Comparison of ENCODE assay signal across 10 cellular contexts in genomic region chr16:86343111-86343642, GRCh38.
DNase-seq lines count a peak whose midpoint lies in the region; ATAC-seq and TF ChIP-seq lines count a peak whose summit lies in the region.
"Had no signal": no experiment of that assay in that cellular context is flagged by ENCODE, and none has a peak within 500 bp of the region (broad histone marks: within the 10 kb centered on the region; RNA-seq: fewer than 3 reads in every experiment).

No MANE protein-coding gene starts in this region.

- H3K36me3 ChIP-seq in SJCRH30 (no peaks in the 10 kb centered on the region), esophagus muscularis mucosa (no peaks in the 10 kb centered on the region)

- DNase-seq in SJCRH30 (peak; percentile 31 to 42), esophagus muscularis mucosa (ENCODE audit: extremely low spot score) (peak; percentile 95), mesothelial cell of epicardium (ENCODE audit: low spot score in 2 of 2, unreplicated experiment in 2 of 2) (no peak), type B pancreatic cell (ENCODE audit: extremely low spot score, unreplicated experiment) (no peak), GOT3 (lab: John Stamatoyannopoulos, UW) (no peak), NCI-H1417 (lab: John Stamatoyannopoulos, UW) (no peak)
- DNase-seq: activated effector memory CD4-positive, alpha-beta T cell treated with anti-CD3 and anti-CD28 coated beads, Interleukin-2, amount 50 U/mL, for 16 hours; Karpas-422 had no signal

- H3K4me1 ChIP-seq in SJCRH30 (peaks cover 22% of the 10 kb centered on the region), esophagus muscularis mucosa (peaks cover 14 to 50% (median 46%) of the 10 kb centered on the region in 4 donors)

- H3K27me3 ChIP-seq in SJCRH30 (no peaks in the 10 kb centered on the region), esophagus muscularis mucosa (no peaks in the 10 kb centered on the region)

- ATAC-seq in GM21447 (IDR thresholded peaks at IDR 0.05; ENCODE audit: unreplicated experiment), result no peak

- H3K27ac Mint-ChIP-seq in mesothelial cell of epicardium, result peak overlapping the region; percentile 85
- H3K27ac Mint-ChIP-seq in type B pancreatic cell, result no peak overlapping the region

- H3K4me3 ChIP-seq in SJCRH30, result peak overlapping the region; percentile 43
- H3K4me3 ChIP-seq in esophagus muscularis mucosa, result peak overlapping the region; percentile 26 to 48 (median 36)

- peak; percentile 98 for TF ChIP-seq EP300 in esophagus muscularis mucosa (IDR thresholded peaks at IDR 0.05)

- 22% methylated on average over 23 of the region's 24 CpGs for WGBS in esophagus muscularis mucosa

- H3K27me3 Mint-ChIP-seq in mesothelial cell of epicardium (ENCODE audit: low read depth) (peaks cover 67% of the 10 kb centered on the region), type B pancreatic cell (peaks cover 94% of the 10 kb centered on the region)

- H3K9me3 Mint-ChIP-seq in mesothelial cell of epicardium (no peaks in the 10 kb centered on the region), type B pancreatic cell (no peaks in the 10 kb centered on the region)
- H3K9me3 Mint-ChIP-seq: neural crest cell had no signal

- H3K4me3 Mint-ChIP-seq in mesothelial cell of epicardium (peak overlapping the region; percentile 53), type B pancreatic cell (peak overlapping the region; percentile 72)
- H3K4me3 Mint-ChIP-seq: neural crest cell had no signal

- no peak for TF ChIP-seq POLR2A in esophagus muscularis mucosa (IDR thresholded peaks at IDR 0.05; ENCODE audit: low read depth)

- H3K36me3 Mint-ChIP-seq in mesothelial cell of epicardium (no peaks in the 10 kb centered on the region), type B pancreatic cell (no peaks in the 10 kb centered on the region)

- H3K9me3 ChIP-seq in SJCRH30 (replicated peaks), result no peaks in the 10 kb centered on the region
- no peaks in the 10 kb centered on the region for H3K9me3 ChIP-seq in esophagus muscularis mucosa

- H3K4me1 Mint-ChIP-seq in mesothelial cell of epicardium (peaks cover 26% of the 10 kb centered on the region), type B pancreatic cell (ENCODE audit: unreplicated experiment) (peaks cover 28% of the 10 kb centered on the region)

- intact Hi-C loops in esophagus muscularis mucosa (cut with DNase I), result loop anchor here (5.0 kb wide), 2 partner anchors 36 to 114 kb away; no protein-coding TSS in a partner anchor

- TF ChIP-seq CTCF in esophagus muscularis mucosa (IDR thresholded peaks at IDR 0.05), result no peak
- TF ChIP-seq CTCF in mesothelial cell of epicardium (IDR thresholded peaks at IDR 0.05; ENCODE audit: unreplicated experiment), result no peak
- no peak for TF ChIP-seq CTCF in type B pancreatic cell (conservative IDR thresholded peaks at IDR 0.05)

- H3K27ac ChIP-seq in SJCRH30, result peak overlapping the region; percentile 60; the same call in 1 of the 2 replicates
- H3K27ac ChIP-seq in esophagus muscularis mucosa (replicated peaks in 1 of 4), result peak overlapping the region; percentile 92 to 96 (median 96)

Comparison
In these comparisons a context has a peak if more than half of its experiments do, and no peak if none do; other contexts are left out.
1. DNase-seq: peak in SJCRH30 (2 of 2) and esophagus muscularis mucosa (single experiment); none in mesothelial cell of epicardium (0 of 2), type B pancreatic cell (single experiment), GOT3 (single experiment) and NCI-H1417 (0 of 3).